17 cellular contexts compared by ENCODE assay signal in genomic region chr7:28983396-28984190, GRCh38. TPM values are rescaled to one million over a fixed set of nuclear protein-coding genes. Genes with fewer than 3 reads are reported as not detected.
"Had no signal": no experiment of that assay in that cellular context is flagged by ENCODE, and none has a peak within 500 bp of the region (broad histone marks: within the 10 kb centered on the region; RNA-seq: fewer than 3 reads in every experiment).

No MANE protein-coding gene starts in this region.

- DNase-seq: activated CD4-positive, alpha-beta T cell treated with anti-CD3 and anti-CD28 coated beads, Interleukin-2, amount 50 U/mL, for 1 hour; activated CD8-positive, alpha-beta memory T cell treated with anti-CD3 and anti-CD28 coated beads for 24 hours; activated naive CD4-positive, alpha-beta T cell; activated naive CD8-positive, alpha-beta T cell treated with anti-CD3 and anti-CD28 coated beads, Interleukin-2, amount 10 ng/mL, durations not matched to agents 7 days and 5 days; erythroblast; naive thymus-derived CD8-positive, alpha-beta T cell; right cardiac atrium; upper lobe of right lung had no signal

- H3K4me1 ChIP-seq: prostate gland had no signal

- H3K36me3 ChIP-seq: prostate gland, suprapubic skin, upper lobe of right lung had no signal

- H3K4me1 Mint-ChIP-seq: activated naive CD8-positive, alpha-beta T cell treated with anti-CD3 and anti-CD28 coated beads, Interleukin-2, amount 10 ng/mL, durations not matched to agents 7 days and 5 days; naive thymus-derived CD8-positive, alpha-beta T cell had no signal

- H3K9me3 ChIP-seq: mucosa of descending colon, prostate gland, suprapubic skin, upper lobe of right lung had no signal

- FAIRE-seq: bronchial epithelial cell, islet of Langerhans had no signal

- H3K4me3 ChIP-seq: mucosa of descending colon, prostate gland, suprapubic skin, upper lobe of right lung had no signal

- ATAC-seq: activated CD4-positive, CD25-positive, alpha-beta regulatory T cell treated with anti-CD3 and anti-CD28 coated beads, Interleukin-2, amount 50 U/mL, for 24 hours; left lobe of liver; naive thymus-derived CD8-positive, alpha-beta T cell had no signal

- H3K27ac ChIP-seq: prostate gland, suprapubic skin, upper lobe of right lung had no signal

- H3K4me3 Mint-ChIP-seq: activated naive CD8-positive, alpha-beta T cell treated with anti-CD3 and anti-CD28 coated beads, Interleukin-2, amount 10 ng/mL, durations not matched to agents 7 days and 5 days; activated T-helper 1 cell treated with anti-CD3 and anti-CD28 coated beads, Interleukin-12 subunit alpha, Interleukin-12 subunit beta, Interleukin-2, Interleukin-4 antibody, amounts not matched to agents 30 ng/mL and 10 ng/mL and 1 ng/mL, durations not matched to agents 14 hours and 24 hours and 36 hours; naive thymus-derived CD8-positive, alpha-beta T cell; stimulated activated naive CD8-positive, alpha-beta T cell treated with anti-CD3 and anti-CD28 coated beads, Interleukin-15, Interleukin-2, amounts not matched to agents 100 ng/mL and 50 ng/mL, for 24 hours had no signal

- H3K27ac Mint-ChIP-seq: activated naive CD8-positive, alpha-beta T cell treated with anti-CD3 and anti-CD28 coated beads, Interleukin-2, amount 10 ng/mL, durations not matched to agents 7 days and 5 days; activated T-helper 1 cell treated with anti-CD3 and anti-CD28 coated beads, Interleukin-12 subunit alpha, Interleukin-12 subunit beta, Interleukin-2, Interleukin-4 antibody, amounts not matched to agents 30 ng/mL and 10 ng/mL and 1 ng/mL, durations not matched to agents 14 hours and 24 hours and 36 hours; naive thymus-derived CD8-positive, alpha-beta T cell; stimulated activated naive CD8-positive, alpha-beta T cell treated with anti-CD3 and anti-CD28 coated beads, Interleukin-15, Interleukin-2, amounts not matched to agents 100 ng/mL and 50 ng/mL, for 24 hours had no signal

- H3K36me3 Mint-ChIP-seq: activated naive CD8-positive, alpha-beta T cell treated with anti-CD3 and anti-CD28 coated beads, Interleukin-2, amount 10 ng/mL, durations not matched to agents 7 days and 5 days; naive thymus-derived CD8-positive, alpha-beta T cell had no signal

- H3K27me3 ChIP-seq: suprapubic skin, upper lobe of right lung had no signal

- H3K9me3 Mint-ChIP-seq: activated naive CD8-positive, alpha-beta T cell treated with anti-CD3 and anti-CD28 coated beads, Interleukin-2, amount 10 ng/mL, durations not matched to agents 7 days and 5 days; activated T-helper 1 cell treated with anti-CD3 and anti-CD28 coated beads, Interleukin-12 subunit alpha, Interleukin-12 subunit beta, Interleukin-2, Interleukin-4 antibody, amounts not matched to agents 30 ng/mL and 10 ng/mL and 1 ng/mL, durations not matched to agents 14 hours and 24 hours and 36 hours; naive thymus-derived CD8-positive, alpha-beta T cell; stimulated activated naive CD8-positive, alpha-beta T cell treated with anti-CD3 and anti-CD28 coated beads, Interleukin-15, Interleukin-2, amounts not matched to agents 100 ng/mL and 50 ng/mL, for 24 hours had no signal

RNA-seq across cellular contexts. Expression of gene TRIL, which starts 25.5 kb away (rescaled TPM):
- total RNA-seq: activated naive CD8-positive, alpha-beta T cell treated with anti-CD3 and anti-CD28 coated beads, Interleukin-2, amount 10 ng/mL, durations not matched to agents 7 days and 5 days; naive thymus-derived CD8-positive, alpha-beta T cell had no signal
- polyA plus RNA-seq: naive thymus-derived CD8-positive, alpha-beta T cell had no signal
